ENCODE assay signal across 12 cellular contexts in the genomic region with DNA sequence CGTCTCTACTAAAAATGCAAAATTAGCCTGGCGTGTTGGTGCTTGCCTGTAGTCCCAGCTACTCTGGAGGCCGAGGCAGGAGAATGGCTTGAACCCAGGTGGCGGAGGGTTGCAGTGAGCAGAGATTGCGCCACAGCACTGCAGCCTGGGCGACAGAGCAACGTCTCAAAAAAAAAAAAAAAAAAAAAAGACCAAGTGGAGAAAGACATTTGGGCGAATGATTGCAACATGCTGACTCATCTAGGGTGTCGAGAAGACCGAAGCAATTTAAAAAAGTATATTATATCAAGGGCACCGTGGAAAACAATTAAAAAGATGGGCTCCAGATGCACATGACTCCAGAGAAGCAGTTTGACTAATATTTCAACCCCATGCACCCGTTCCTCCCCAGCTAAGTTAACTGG. TPM values are rescaled to one million over a fixed set of nuclear protein-coding genes. Genes with fewer than 3 reads are reported as not detected.
A peak's percentile ranks its signal among the peaks of the same experiment; 100 is the strongest.
DNase-seq lines count a peak whose midpoint lies in the region; ATAC-seq and TF ChIP-seq lines count a peak whose summit lies in the region.
"Had no signal": no experiment of that assay in that cellular context is flagged by ENCODE, and none has a peak within 500 bp of the region (broad histone marks: within the 10 kb centered on the region; RNA-seq: fewer than 3 reads in every experiment).

No MANE protein-coding gene starts in this region.

- H3K9me2 ChIP-seq in MM.1S (replicated peaks; ENCODE audit: insufficient read depth, low read length): no peaks in the 10 kb centered on the region

- H3K27me3 ChIP-seq in MM.1S (replicated peaks; ENCODE audit: insufficient read depth, low read length): no peaks in the 10 kb centered on the region
- no peaks in the 10 kb centered on the region for H3K27me3 ChIP-seq in CD8-positive, alpha-beta memory T cell (ENCODE audit: insufficient read depth, low read length, poor library complexity, severe bottlenecking)

- peak; percentile 84 for DNase-seq in AG08395 (ENCODE audit: low spot score)
- DNase-seq in MM.1S: peak; percentile 38
- peak; percentile 69 for DNase-seq in dedifferentiated amniotic fluid mesenchymal stem cell (ENCODE audit: extremely low spot score)
- DNase-seq in mucosa of gallbladder (ENCODE audit: low spot score): peak; percentile 23
- DNase-seq in CD8-positive, alpha-beta memory T cell: no peak
- no peak for DNase-seq in NCI-H69 (lab: John Stamatoyannopoulos, UW)
- DNase-seq in caudate nucleus (lab: John Stamatoyannopoulos, UW): no peak
- DNase-seq: DMS79; effector memory CD4-positive, alpha-beta T cell; natural killer cell; NK-92 treated with Interleukin-12 subunit alpha and Interleukin-12 subunit beta, amount 100 ng/mL, for 24 hours had no signal

- peaks cover 4 to 17% of the 10 kb centered on the region in 2 donors for H3K27me3 Mint-ChIP-seq in CD8-positive, alpha-beta memory T cell

- no peaks in the 10 kb centered on the region for H4K20me1 ChIP-seq in MM.1S (ENCODE audit: insufficient read depth, low read length)

- H3F3A ChIP-seq in MM.1S (ENCODE audit: insufficient read depth, low read length): no peaks in the 10 kb centered on the region

- H3K4me3 Mint-ChIP-seq in CD8-positive, alpha-beta memory T cell: no peak overlapping the region
- H3K4me3 Mint-ChIP-seq: natural killer cell had no signal

- no peaks in the 10 kb centered on the region for H3K4me1 ChIP-seq in MM.1S (ENCODE audit: low read length)
- H3K4me1 ChIP-seq in CD8-positive, alpha-beta memory T cell (ENCODE audit: insufficient read depth, low read length): no peaks in the 10 kb centered on the region

- no peak overlapping the region for H3K27ac Mint-ChIP-seq in CD8-positive, alpha-beta memory T cell
- H3K27ac Mint-ChIP-seq: natural killer cell had no signal

- H3K79me2 ChIP-seq in MM.1S (ENCODE audit: low read length): no peaks in the 10 kb centered on the region

- no peak for ATAC-seq in GM19463 (IDR thresholded peaks at IDR 0.05; ENCODE audit: unreplicated experiment)
- ATAC-seq: natural killer cell had no signal

- peak overlapping the region; percentile 8; the same call in 1 of the 2 replicates for H3K4me3 ChIP-seq in MM.1S (ENCODE audit: low read length)
- no peak overlapping the region for H3K4me3 ChIP-seq in CD8-positive, alpha-beta memory T cell (ENCODE audit: low read length)

- no peak for TF ChIP-seq CTCF in MM.1S (IDR thresholded peaks at IDR 0.05; ENCODE audit: low read length)

- CTCF ChIA-PET in CD8-positive, alpha-beta memory T cell (lab: Charles Lee): interaction anchor here (0.7 kb wide), 1 partner anchor 35 kb away, joined by 3 read pairs; no protein-coding TSS in a partner anchor

- peak overlapping the region; percentile 19; the same call in 1 of the 2 replicates for H2AFZ ChIP-seq in MM.1S (ENCODE audit: low read length)

- H3K36me3 ChIP-seq in MM.1S (replicated peaks; ENCODE audit: insufficient read depth, low read length): no peaks in the 10 kb centered on the region
- H3K36me3 ChIP-seq in CD8-positive, alpha-beta memory T cell (ENCODE audit: insufficient read depth, low read length): no peaks in the 10 kb centered on the region

- POLR2A ChIA-PET in CD8-positive, alpha-beta memory T cell (lab: Charles Lee): no interaction called here

- H3K9ac ChIP-seq in MM.1S (ENCODE audit: low read length): peak overlapping the region; percentile 34; the same call in 1 of the 2 replicates

- H3K4me1 Mint-ChIP-seq in CD8-positive, alpha-beta memory T cell: no peaks in the 10 kb centered on the region
- H3K4me1 Mint-ChIP-seq: natural killer cell had no signal

- H3K36me3 Mint-ChIP-seq in CD8-positive, alpha-beta memory T cell: no peaks in the 10 kb centered on the region
- H3K36me3 Mint-ChIP-seq: natural killer cell had no signal

- peak overlapping the region; percentile 42; the same call in 1 of the 2 replicates for H3K4me2 ChIP-seq in MM.1S (ENCODE audit: low read depth, low read length)

- peaks cover 0 to 3% (median 0%) of the 10 kb centered on the region in 5 donors for H3K9me3 Mint-ChIP-seq in CD8-positive, alpha-beta memory T cell
- H3K9me3 Mint-ChIP-seq: natural killer cell had no signal

- no peaks in the 10 kb centered on the region for H3K9me3 ChIP-seq in MM.1S (replicated peaks; ENCODE audit: insufficient read depth, low read length)
- no peaks in the 10 kb centered on the region for H3K9me3 ChIP-seq in CD8-positive, alpha-beta memory T cell (ENCODE audit: low read length)

- peak overlapping the region; percentile 14; the same call in 1 of the 2 replicates for H3K27ac ChIP-seq in MM.1S (ENCODE audit: low read length)
- no peak overlapping the region for H3K27ac ChIP-seq in CD8-positive, alpha-beta memory T cell (ENCODE audit: low read depth, low read length)
- H3K27ac ChIP-seq in caudate nucleus (ENCODE audit: low read depth, low read length): no peak overlapping the region

RNA-seq across cellular contexts. Expression of a gene that starts 9.2 kb away (rescaled TPM):
- total RNA-seq in mucosa of gallbladder: 21.8 TPM
- under 1 TPM; 0.31 to 0.37 TPM for total RNA-seq in CD8-positive, alpha-beta memory T cell
- polyA plus RNA-seq in CD8-positive, alpha-beta memory T cell: not detected

Comparison
In these comparisons a context has a peak if more than half of its experiments do, and no peak if none do; other contexts are left out.
1. DNase-seq: peak in AG08395 (single experiment), MM.1S (single experiment), dedifferentiated amniotic fluid mesenchymal stem cell (single experiment) and mucosa of gallbladder (single experiment); none in CD8-positive, alpha-beta memory T cell (0 of 5), NCI-H69 (single experiment) and caudate nucleus (0 of 61).
2. RNA of a gene that starts 9.2 kb away (total RNA-seq): 21.8 TPM in mucosa of gallbladder (single experiment); 0.31 to 0.37 TPM in CD8-positive, alpha-beta memory T cell; every median in the first group is over 10 times any median in the second.